In the genomic region with DNA sequence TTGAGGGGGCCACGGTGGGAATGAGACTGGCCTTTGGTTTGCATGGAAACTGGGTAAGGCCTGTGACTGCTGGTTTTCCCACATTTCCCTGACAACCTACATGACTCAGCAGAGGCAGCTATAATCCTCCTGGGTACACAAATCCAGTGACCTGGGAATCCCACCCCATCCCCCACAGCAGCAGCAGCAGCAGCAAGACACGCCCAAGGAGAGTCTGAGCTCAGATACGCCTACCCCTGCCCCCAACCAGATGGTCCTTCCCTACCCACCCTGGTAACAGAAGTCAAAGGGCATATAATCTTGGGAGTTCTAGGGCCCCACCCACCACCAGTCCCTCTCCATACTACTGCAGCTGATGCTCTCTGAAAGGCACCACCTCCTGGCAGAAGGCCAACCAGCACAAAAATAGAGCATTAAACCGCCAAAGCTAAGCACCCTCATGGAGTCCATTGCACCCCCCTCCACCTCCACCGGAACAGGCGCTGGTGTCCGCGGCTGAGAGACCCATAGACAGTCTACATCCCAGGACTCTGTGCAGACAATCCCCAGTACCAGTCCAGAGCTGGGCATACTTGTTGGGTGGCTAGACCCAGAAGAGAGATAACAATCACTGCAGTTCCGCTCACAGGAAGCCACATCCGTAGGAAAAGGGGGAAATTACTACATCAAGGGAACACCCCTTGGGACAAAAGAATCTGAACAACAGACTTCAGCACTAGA, we compare ENCODE assay signal across 28 cellular contexts.
DNase-seq lines count a peak whose midpoint lies in the region; ATAC-seq and TF ChIP-seq lines count a peak whose summit lies in the region.
"Had no signal": no experiment of that assay in that cellular context is flagged by ENCODE, and none has a peak within 500 bp of the region (broad histone marks: within the 10 kb centered on the region; RNA-seq: fewer than 3 reads in every experiment).

No MANE protein-coding gene starts in this region.

- H3K27me3 ChIP-seq in heart left ventricle: no peaks in the 10 kb centered on the region
- H3K27me3 ChIP-seq in hepatocyte: no peaks in the 10 kb centered on the region
- H3K27me3 ChIP-seq: foreskin keratinocyte, tibial nerve had no signal

- H3K79me2 ChIP-seq in hepatocyte: no peaks in the 10 kb centered on the region

- no peaks in the 10 kb centered on the region for H3K9me2 ChIP-seq in hepatocyte (replicated peaks; ENCODE audit: insufficient read depth)

- peak in 2 of 4 donors; percentile 45 to 53 for ATAC-seq in heart left ventricle
- ATAC-seq: A549; activated CD4-positive, alpha-beta T cell treated with anti-CD3 and anti-CD28 coated beads for 36 hours; foreskin keratinocyte; stimulated activated naive CD8-positive, alpha-beta T cell treated with anti-CD3 and anti-CD28 coated beads, Interleukin-15, amount 100 ng/mL, for 72 hours; T-cell had no signal

- peak; percentile 23 to 62 (median 37) for DNase-seq in heart left ventricle
- no peak for DNase-seq in cardiac septum (ENCODE audit: low spot score)
- peak; percentile 4 for DNase-seq in SK-N-DZ (ENCODE audit: low spot score)
- peak; percentile 27 for DNase-seq in hepatocyte (ENCODE audit: low spot score)
- DNase-seq in cerebellar cortex (ENCODE audit: low spot score): no peak
- no peak for DNase-seq in activated CD8-positive, alpha-beta memory T cell treated with anti-CD3 and anti-CD28 coated beads, Interleukin-2, amount 50 U/mL, for 48 hours
- no peak for DNase-seq in activated CD4-positive, alpha-beta T cell treated with anti-CD3 and anti-CD28 coated beads, Interleukin-2, amount 50 U/mL, for 1 hour
- DNase-seq in DMS 273 (lab: John Stamatoyannopoulos, UW; ENCODE audit: unreplicated experiment): no peak
- DNase-seq: activated CD4-positive, alpha-beta T cell treated with anti-CD3 and anti-CD28 coated beads for 36 hours; activated naive CD4-positive, alpha-beta T cell treated with anti-CD3 and anti-CD28 coated beads, Interleukin-2, amount 50 U/mL, for 16 hours; aorta; C1 segment of cervical spinal cord; Calu3; central memory CD4-positive, alpha-beta T cell; erythroblast; foreskin keratinocyte; H7; IMR-90; kidney; naive B cell; NCI-H2107; NCI-H526; stimulated activated CD4-positive, alpha-beta T cell treated with anti-CD3 and anti-CD28 coated beads, Interleukin-12 subunit alpha, Interleukin-12 subunit beta, amount 100 ng/mL, for 4 hours; stimulated activated CD4-positive, alpha-beta T cell treated with anti-CD3 and anti-CD28 coated beads, Interleukin-4, amount 100 ng/mL, for 4 hours; stimulated activated naive CD8-positive, alpha-beta T cell treated with anti-CD3 and anti-CD28 coated beads, Interleukin-15, amount 100 ng/mL, for 72 hours; T-cell had no signal

- no peak overlapping the region for H2AFZ ChIP-seq in hepatocyte

- H4K20me1 ChIP-seq in hepatocyte (ENCODE audit: insufficient read depth, poor library complexity, severe bottlenecking): no peaks in the 10 kb centered on the region

- no peaks in the 10 kb centered on the region for H3K36me3 ChIP-seq in heart left ventricle
- H3K36me3 ChIP-seq in hepatocyte (replicated peaks; ENCODE audit: insufficient read depth, low read depth): no peaks in the 10 kb centered on the region
- H3K36me3 ChIP-seq: tibial nerve had no signal

- intact Hi-C loops in heart left ventricle (cut with DNase I): no loop called here
- intact Hi-C loops in cardiac septum (cut with DNase I): no loop called here

- H3K9me3 ChIP-seq in heart left ventricle (peaks cover 0 to 6% (median 0%) of the 10 kb centered on the region in 12 donors), hepatocyte (ENCODE audit: low read depth) (no peaks in the 10 kb centered on the region)
- H3K9me3 ChIP-seq: A549, tibial nerve had no signal

- H3K4me1 ChIP-seq in heart left ventricle: peaks cover 0 to 8% (median 0%) of the 10 kb centered on the region in 12 donors
- H3K4me1 ChIP-seq in hepatocyte (ENCODE audit: insufficient read depth): peaks cover 11% of the 10 kb centered on the region
- H3K4me1 ChIP-seq: A549, foreskin keratinocyte, tibial nerve had no signal

- H3K27ac ChIP-seq in heart left ventricle (peak overlapping the region in 1 of 12 donors; percentile 28), hepatocyte (no peak overlapping the region)
- H3K27ac ChIP-seq: A549, foreskin keratinocyte, tibial nerve had no signal

- 65 to 86% (median 77%) methylated on average over 8 to 10 of the region's 10 CpGs for WGBS in heart left ventricle, 4 donors
- 82% methylated on average over 10 of the region's 10 CpGs for WGBS in hepatocyte (ENCODE audit: low lambda C conversion rate, missing lambda C conversion rate)

- no peak for TF ChIP-seq POLR2A in heart left ventricle (IDR thresholded peaks at IDR 0.05)

- H3K4me2 ChIP-seq in hepatocyte: no peak overlapping the region
- H3K4me2 ChIP-seq: A549 had no signal

- TF ChIP-seq CTCF in heart left ventricle (IDR thresholded peaks at IDR 0.05) (no peak), hepatocyte (IDR thresholded peaks at IDR 0.05; ENCODE audit: poor library complexity) (no peak)

- no peak overlapping the region for H3K4me3 ChIP-seq in heart left ventricle
- H3K4me3 ChIP-seq in hepatocyte: no peak overlapping the region
- H3K4me3 ChIP-seq: A549, tibial nerve had no signal

Comparison
In these comparisons a context has a peak if more than half of its experiments do, and no peak if none do; other contexts are left out.
1. DNase-seq: peak in heart left ventricle (5 of 5), SK-N-DZ (single experiment) and hepatocyte (single experiment); none in cardiac septum (single experiment), cerebellar cortex (single experiment), activated CD8-positive, alpha-beta memory T cell treated with anti-CD3 and anti-CD28 coated beads, Interleukin-2, amount 50 U/mL, for 48 hours (single experiment), activated CD4-positive, alpha-beta T cell treated with anti-CD3 and anti-CD28 coated beads, Interleukin-2, amount 50 U/mL, for 1 hour (single experiment) and DMS 273 (single experiment).